ENCODE assay signal across 17 cellular contexts in genomic region chr12:106585237-106585834, GRCh38. TPM values are rescaled to one million over a fixed set of nuclear protein-coding genes. Genes with fewer than 3 reads are reported as not detected.
DNase-seq lines count a peak whose midpoint lies in the region; ATAC-seq and TF ChIP-seq lines count a peak whose summit lies in the region.
"Had no signal": no experiment of that assay in that cellular context is flagged by ENCODE, and none has a peak within 500 bp of the region (broad histone marks: within the 10 kb centered on the region; RNA-seq: fewer than 3 reads in every experiment).

No MANE protein-coding gene starts in this region.

- peaks cover 38% of the 10 kb centered on the region for H3K4me1 Mint-ChIP-seq in activated naive CD8-positive, alpha-beta T cell (ENCODE audit: low read depth)
- H3K4me1 Mint-ChIP-seq in activated naive CD8-positive, alpha-beta T cell treated with anti-CD3 and anti-CD28 coated beads for 36 hours, result peaks cover 30% of the 10 kb centered on the region
- peaks cover 29% of the 10 kb centered on the region for H3K4me1 Mint-ChIP-seq in stimulated activated effector memory CD8-positive, alpha-beta T cell treated with anti-CD3 and anti-CD28 coated beads, Interleukin-12 subunit alpha, Interleukin-12 subunit beta, amount 100 ng/mL, for 72 hours
- H3K4me1 Mint-ChIP-seq in activated CD8-positive, alpha-beta T cell treated with anti-CD3 and anti-CD28 coated beads for 36 hours (ENCODE audit: low read depth), result peaks cover 29% of the 10 kb centered on the region

- peaks cover 39% of the 10 kb centered on the region for H3K27me3 Mint-ChIP-seq in activated naive CD8-positive, alpha-beta T cell
- H3K27me3 Mint-ChIP-seq in activated naive CD8-positive, alpha-beta T cell treated with anti-CD3 and anti-CD28 coated beads for 36 hours, result peaks cover 93% of the 10 kb centered on the region
- H3K27me3 Mint-ChIP-seq in activated CD8-positive, alpha-beta T cell treated with anti-CD3 and anti-CD28 coated beads for 36 hours, result peaks cover 77% of the 10 kb centered on the region

- no peak for ATAC-seq in stimulated activated effector memory CD8-positive, alpha-beta T cell treated with anti-CD3 and anti-CD28 coated beads, Interleukin-12 subunit alpha, Interleukin-12 subunit beta, amount 100 ng/mL, for 72 hours
- no peak for ATAC-seq in activated CD8-positive, alpha-beta T cell treated with anti-CD3 and anti-CD28 coated beads for 36 hours
- ATAC-seq: left ventricle myocardium superior had no signal

- CTCF ChIA-PET in activated CD8-positive, alpha-beta T cell treated with anti-CD3 and anti-CD28 coated beads for 36 hours (lab: Charles Lee), result no interaction called here

- H3K9me3 Mint-ChIP-seq in activated naive CD8-positive, alpha-beta T cell (ENCODE audit: low read depth), result no peaks in the 10 kb centered on the region
- no peaks in the 10 kb centered on the region for H3K9me3 Mint-ChIP-seq in activated naive CD8-positive, alpha-beta T cell treated with anti-CD3 and anti-CD28 coated beads for 36 hours
- H3K9me3 Mint-ChIP-seq in stimulated activated effector memory CD8-positive, alpha-beta T cell treated with anti-CD3 and anti-CD28 coated beads, Interleukin-12 subunit alpha, Interleukin-12 subunit beta, amount 100 ng/mL, for 72 hours, result no peaks in the 10 kb centered on the region
- no peaks in the 10 kb centered on the region for H3K9me3 Mint-ChIP-seq in activated CD8-positive, alpha-beta T cell treated with anti-CD3 and anti-CD28 coated beads for 36 hours

- no peak for DNase-seq in activated naive CD8-positive, alpha-beta T cell treated with anti-CD3 and anti-CD28 coated beads for 36 hours
- DNase-seq in WERI-Rb-1 (no peak), MG63 (no peak), adrenal gland (no peak)
- DNase-seq in stimulated activated effector memory CD8-positive, alpha-beta T cell treated with anti-CD3 and anti-CD28 coated beads, Interleukin-12 subunit alpha, Interleukin-12 subunit beta, amount 100 ng/mL, for 72 hours (ENCODE audit: low spot score in 2 of 2), result no peak
- no peak for DNase-seq in activated CD8-positive, alpha-beta T cell treated with anti-CD3 and anti-CD28 coated beads for 36 hours
- DNase-seq: activated naive CD4-positive, alpha-beta T cell; central memory CD4-positive, alpha-beta T cell; left ventricle myocardium superior; NCI-H2107; occipital lobe; SJCRH30; stimulated activated CD4-positive, alpha-beta T cell treated with anti-CD3 and anti-CD28 coated beads, Interleukin-12 subunit alpha, Interleukin-12 subunit beta, amount 100 ng/mL, for 4 hours had no signal

- H3K9me3 ChIP-seq in WERI-Rb-1 (ENCODE audit: severe bottlenecking), result no peaks in the 10 kb centered on the region
- no peaks in the 10 kb centered on the region for H3K9me3 ChIP-seq in iPS-18a (ENCODE audit: control insufficient read depth, low read depth, low read length)
- no peaks in the 10 kb centered on the region for H3K9me3 ChIP-seq in MG63
- no peaks in the 10 kb centered on the region for H3K9me3 ChIP-seq in adrenal gland (replicated peaks in 1 of 3)
- H3K9me3 ChIP-seq: SJCRH30 had no signal

- TF ChIP-seq CTCF in WERI-Rb-1 (IDR thresholded peaks at IDR 0.05; ENCODE audit: low read depth, low read length), result no peak
- TF ChIP-seq CTCF in activated CD8-positive, alpha-beta T cell treated with anti-CD3 and anti-CD28 coated beads for 36 hours (IDR thresholded peaks at IDR 0.05), result no peak
- no peak for TF ChIP-seq CTCF in adrenal gland (IDR thresholded peaks at IDR 0.05)

- H3K4me3 ChIP-seq in WERI-Rb-1 (ENCODE audit: low read depth, low read length), result peak overlapping the region; percentile 13; the same call in 1 of the 2 replicates
- peak overlapping the region; percentile 84 for H3K4me3 ChIP-seq in iPS-18a (ENCODE audit: low read length)
- no peak overlapping the region for H3K4me3 ChIP-seq in MG63
- H3K4me3 ChIP-seq in adrenal gland, result no peak overlapping the region
- H3K4me3 ChIP-seq: SJCRH30 had no signal

- H3K27me3 ChIP-seq in WERI-Rb-1 (ENCODE audit: insufficient read depth, low read depth, severe bottlenecking) (peaks cover 96% of the 10 kb centered on the region), iPS-18a (ENCODE audit: control insufficient read depth, insufficient read depth, low read length) (peaks cover 86% of the 10 kb centered on the region), MG63 (peaks cover 78% of the 10 kb centered on the region), adrenal gland (peaks cover 91% of the 10 kb centered on the region)
- H3K27me3 ChIP-seq: SJCRH30 had no signal

- H3K4me1 ChIP-seq in iPS-18a (ENCODE audit: control insufficient read depth, low read depth, low read length) (peaks cover 15% of the 10 kb centered on the region), adrenal gland (replicated peaks in 1 of 2) (peaks cover 29 to 36% of the 10 kb centered on the region in 2 donors)
- H3K4me1 ChIP-seq: SJCRH30 had no signal

- POLR2A ChIA-PET in activated CD8-positive, alpha-beta T cell treated with anti-CD3 and anti-CD28 coated beads for 36 hours (lab: Charles Lee), result no interaction called here

- WGBS in adrenal gland, 4 donors, result 6 to 7% (median 6%) methylated on average over 31 to 32 of the region's 32 CpGs

- H3K9ac ChIP-seq in iPS-18a (ENCODE audit: low read length), result peak overlapping the region; percentile 17

- peak overlapping the region; percentile 21 for H3K4me3 Mint-ChIP-seq in activated naive CD8-positive, alpha-beta T cell
- no peak overlapping the region for H3K4me3 Mint-ChIP-seq in activated naive CD8-positive, alpha-beta T cell treated with anti-CD3 and anti-CD28 coated beads for 36 hours
- peak overlapping the region; percentile 8 for H3K4me3 Mint-ChIP-seq in stimulated activated effector memory CD8-positive, alpha-beta T cell treated with anti-CD3 and anti-CD28 coated beads, Interleukin-12 subunit alpha, Interleukin-12 subunit beta, amount 100 ng/mL, for 72 hours
- H3K4me3 Mint-ChIP-seq in activated CD8-positive, alpha-beta T cell treated with anti-CD3 and anti-CD28 coated beads for 36 hours, result no peak overlapping the region

- H3K27ac ChIP-seq in WERI-Rb-1, result no peak overlapping the region
- H3K27ac ChIP-seq in iPS-18a (ENCODE audit: low read length), result no peak overlapping the region
- H3K27ac ChIP-seq in adrenal gland, result no peak overlapping the region
- H3K27ac ChIP-seq: SJCRH30 had no signal

- H3K36me3 Mint-ChIP-seq in activated naive CD8-positive, alpha-beta T cell, result no peaks in the 10 kb centered on the region
- no peaks in the 10 kb centered on the region for H3K36me3 Mint-ChIP-seq in activated naive CD8-positive, alpha-beta T cell treated with anti-CD3 and anti-CD28 coated beads for 36 hours
- H3K36me3 Mint-ChIP-seq in stimulated activated effector memory CD8-positive, alpha-beta T cell treated with anti-CD3 and anti-CD28 coated beads, Interleukin-12 subunit alpha, Interleukin-12 subunit beta, amount 100 ng/mL, for 72 hours, result peaks cover 6% of the 10 kb centered on the region
- no peaks in the 10 kb centered on the region for H3K36me3 Mint-ChIP-seq in activated CD8-positive, alpha-beta T cell treated with anti-CD3 and anti-CD28 coated beads for 36 hours (ENCODE audit: low read depth)

- H3K27ac Mint-ChIP-seq in activated naive CD8-positive, alpha-beta T cell, result no peak overlapping the region
- no peak overlapping the region for H3K27ac Mint-ChIP-seq in activated naive CD8-positive, alpha-beta T cell treated with anti-CD3 and anti-CD28 coated beads for 36 hours
- H3K27ac Mint-ChIP-seq in stimulated activated effector memory CD8-positive, alpha-beta T cell treated with anti-CD3 and anti-CD28 coated beads, Interleukin-12 subunit alpha, Interleukin-12 subunit beta, amount 100 ng/mL, for 72 hours, result no peak overlapping the region
- H3K27ac Mint-ChIP-seq in activated CD8-positive, alpha-beta T cell treated with anti-CD3 and anti-CD28 coated beads for 36 hours, result no peak overlapping the region

- intact Hi-C loops in activated CD8-positive, alpha-beta T cell treated with anti-CD3 and anti-CD28 coated beads for 36 hours (cut with micrococcal nuclease), result no loop called here
- intact Hi-C loops in adrenal gland (cut with DNase I), result no loop called here

- no peak for TF ChIP-seq POLR2A in adrenal gland (IDR thresholded peaks at IDR 0.05)

- no peaks in the 10 kb centered on the region for H3K36me3 ChIP-seq in WERI-Rb-1
- no peaks in the 10 kb centered on the region for H3K36me3 ChIP-seq in iPS-18a (ENCODE audit: control insufficient read depth, low read depth, low read length)
- no peaks in the 10 kb centered on the region for H3K36me3 ChIP-seq in MG63
- H3K36me3 ChIP-seq in adrenal gland (replicated peaks in 1 of 2), result no peaks in the 10 kb centered on the region
- H3K36me3 ChIP-seq: SJCRH30 had no signal

RNA-seq across cellular contexts. Expression of gene RFX4, which starts 2.5 kb away (rescaled TPM):
- total RNA-seq in activated naive CD8-positive, alpha-beta T cell treated with anti-CD3 and anti-CD28 coated beads for 36 hours, result not detected
- total RNA-seq in activated CD8-positive, alpha-beta T cell treated with anti-CD3 and anti-CD28 coated beads for 36 hours, result not detected
- total RNA-seq in MG63 (2014; rRNA removed; shearing (Covaris generic); ENCODE audit: low replicate concordance), result not detected in 2 replicates
- not detected for total RNA-seq in adrenal gland
- under 1 TPM in 1 of 3 donors, not detected in 2; 0.08 TPM for polyA plus RNA-seq in adrenal gland
- total RNA-seq: activated CD8-positive, alpha-beta memory T cell treated with anti-CD3 and anti-CD28 coated beads for 36 hours; glomerular endothelial cell; left ventricle myocardium superior had no signal

Comparison
In these comparisons a context has a peak if more than half of its experiments do, and no peak if none do; other contexts are left out.
1. H3K4me3 Mint-ChIP-seq: peak in activated naive CD8-positive, alpha-beta T cell (single experiment) and stimulated activated effector memory CD8-positive, alpha-beta T cell treated with anti-CD3 and anti-CD28 coated beads, Interleukin-12 subunit alpha, Interleukin-12 subunit beta, amount 100 ng/mL, for 72 hours (single experiment); none in activated naive CD8-positive, alpha-beta T cell treated with anti-CD3 and anti-CD28 coated beads for 36 hours (single experiment) and activated CD8-positive, alpha-beta T cell treated with anti-CD3 and anti-CD28 coated beads for 36 hours (single experiment).
2. H3K4me3 ChIP-seq: peak in WERI-Rb-1 (single experiment) and iPS-18a (single experiment); none in MG63 (single experiment) and adrenal gland (0 of 4).